In the genomic region with DNA sequence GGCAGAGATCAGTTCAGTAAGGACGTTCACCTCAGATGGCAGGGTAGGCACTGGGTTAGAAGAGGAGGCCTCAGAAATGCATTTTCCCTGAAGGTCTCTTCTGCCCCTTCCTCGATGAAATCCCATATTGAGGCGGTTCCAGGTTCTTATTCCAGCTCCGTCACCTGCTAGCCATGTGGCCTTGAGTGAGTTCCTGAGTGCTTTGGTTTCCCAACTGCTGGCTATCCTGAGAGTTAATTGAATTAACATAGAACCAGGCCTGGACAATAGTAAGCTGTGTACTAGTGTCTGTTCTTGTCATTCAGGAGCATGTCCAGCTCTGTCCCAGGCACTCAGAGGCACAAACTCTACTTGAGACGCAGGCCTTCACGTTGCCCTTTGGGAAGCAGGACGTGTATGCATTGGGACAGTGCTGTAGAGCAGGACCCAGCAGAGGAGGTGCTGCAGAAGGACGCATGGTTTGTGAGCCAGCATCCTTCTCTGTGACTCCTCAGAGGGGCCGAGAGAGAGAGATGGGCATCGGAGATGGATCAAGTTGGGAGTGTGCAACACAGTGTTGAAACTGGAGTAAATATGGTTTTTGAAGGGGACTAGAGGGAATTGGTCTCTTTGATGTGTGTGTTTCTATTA, we compare ENCODE assay signal across 17 cellular contexts.
"Had no signal": no experiment of that assay in that cellular context is flagged by ENCODE, and none has a peak within 500 bp of the region (broad histone marks: within the 10 kb centered on the region; RNA-seq: fewer than 3 reads in every experiment).

No MANE protein-coding gene starts in this region.

- H3K36me3 ChIP-seq: gastrocnemius medialis, heart right ventricle, neutrophil, transverse colon had no signal

- ATAC-seq: activated naive CD8-positive, alpha-beta T cell treated with anti-CD3 and anti-CD28 coated beads, Interleukin-2, amount 50 U/mL, for 24 hours; left colon; naive thymus-derived CD8-positive, alpha-beta T cell had no signal

- DNase-seq: activated CD4-positive, alpha-beta T cell treated with anti-CD3 and anti-CD28 coated beads, Interleukin-2, amount 10 ng/mL, durations not matched to agents 7 days and 5 days; activated CD4-positive, CD25-positive, alpha-beta regulatory T cell; activated naive CD4-positive, alpha-beta T cell treated with anti-CD3 and anti-CD28 coated beads for 36 hours; activated naive CD8-positive, alpha-beta T cell treated with anti-CD3 and anti-CD28 coated beads, Interleukin-2, amount 50 U/mL, for 24 hours; activated T-cell treated with anti-CD3 and anti-CD28 coated beads for 4 hours; endodermal cell; gastrocnemius medialis; naive thymus-derived CD8-positive, alpha-beta T cell; stimulated activated CD4-positive, alpha-beta T cell treated with anti-CD3 and anti-CD28 coated beads, Interleukin-4, amount 100 ng/mL, for 4 hours; stimulated activated CD8-positive, alpha-beta memory T cell treated with anti-CD3 and anti-CD28 coated beads, Interleukin-4, amount 100 ng/mL, for 48 hours; stimulated activated naive CD4-positive, alpha-beta T cell treated with Interleukin-2 at 50 U/mL for 16 hours had no signal

- FAIRE-seq: bronchial epithelial cell, small intestine had no signal

- H3K4me3 ChIP-seq: gastrocnemius medialis, heart right ventricle, transverse colon had no signal

- H3K27me3 ChIP-seq: heart right ventricle, transverse colon had no signal

- H3K27ac ChIP-seq: gastrocnemius medialis, heart right ventricle, neutrophil, transverse colon had no signal

- H3K9me3 ChIP-seq: gastrocnemius medialis, heart right ventricle, neutrophil, transverse colon had no signal
